ENCODE assay signal across 8 cellular contexts in genomic region chr4:6134612-6135220, GRCh38.
DNase-seq lines count a peak whose midpoint lies in the region; ATAC-seq and TF ChIP-seq lines count a peak whose summit lies in the region.

No MANE protein-coding gene starts in this region.

- no peak overlapping the region for H3K4me2 ChIP-seq in osteoblast (ENCODE audit: insufficient read depth, low read length)

- H3K36me3 ChIP-seq in osteoblast (ENCODE audit: insufficient read depth, low read length), result no peaks in the 10 kb centered on the region

- no peaks in the 10 kb centered on the region for H3K27me3 ChIP-seq in osteoblast (ENCODE audit: insufficient read depth, low read length)

- H3K4me3 Mint-ChIP-seq in natural killer cell, result no peak overlapping the region

- no peaks in the 10 kb centered on the region for H3K27me3 Mint-ChIP-seq in natural killer cell (ENCODE audit: low read depth in 2 of 2)

- H3K9me3 Mint-ChIP-seq in natural killer cell, result no peaks in the 10 kb centered on the region

- peak; percentile 96 for ATAC-seq in GM19025 (IDR thresholded peaks at IDR 0.05; ENCODE audit: low read depth, unreplicated experiment)
- peak; percentile 59 for ATAC-seq in HG03354 (IDR thresholded peaks at IDR 0.05; ENCODE audit: poor library complexity, severe bottlenecking, unreplicated experiment)
- ATAC-seq in activated CD4-positive, CD25-positive, alpha-beta regulatory T cell treated with anti-CD3 and anti-CD28 coated beads, Interleukin-2, amount 50 U/mL, for 24 hours, result peak; percentile 88 to 95
- peak; percentile 88 to 99 (median 91) for ATAC-seq in natural killer cell
- ATAC-seq in GM18517 (IDR thresholded peaks at IDR 0.05; ENCODE audit: unreplicated experiment), result no peak

- intact Hi-C loops in natural killer cell (cut with micrococcal nuclease), result loop anchor here (5.0 kb wide), 1 partner anchor 118 kb away; no protein-coding TSS in a partner anchor

- H3K4me1 Mint-ChIP-seq in natural killer cell, result peaks cover 0 to 22% of the 10 kb centered on the region in 2 donors

- H3K36me3 Mint-ChIP-seq in natural killer cell, result no peaks in the 10 kb centered on the region

- no peaks in the 10 kb centered on the region for H4K20me1 ChIP-seq in osteoblast (ENCODE audit: insufficient read depth, low read length)

- H3K4me3 ChIP-seq in osteoblast (ENCODE audit: insufficient read depth, low read length), result no peak overlapping the region

- no peaks in the 10 kb centered on the region for H3K4me1 ChIP-seq in osteoblast (ENCODE audit: insufficient read depth, low read length)

- DNase-seq in A172 (ENCODE audit: low spot score) (peak; percentile 13), natural killer cell (peak; percentile 28), osteoblast (ENCODE audit: insufficient read length, low spot score, missing footprints) (no peak)
- no peak for DNase-seq in effector CD8-positive, alpha-beta T cell (lab: John Stamatoyannopoulos, UW)

- H3K79me2 ChIP-seq in osteoblast (ENCODE audit: insufficient read depth, low read length), result no peaks in the 10 kb centered on the region

- H2AFZ ChIP-seq in osteoblast (ENCODE audit: low read length), result no peak overlapping the region

- TF ChIP-seq CTCF in natural killer cell (IDR thresholded peaks at IDR 0.05) (peak; percentile 18), osteoblast (IDR thresholded peaks at IDR 0.05; ENCODE audit: extremely low read depth, low read depth, low read length) (no peak)

- no peak overlapping the region for H3K27ac ChIP-seq in osteoblast (ENCODE audit: low read depth, low read length)

- H3K27ac Mint-ChIP-seq in natural killer cell, result peak overlapping the region in 1 of 2 donors; percentile 80

- H3K9me3 ChIP-seq in osteoblast (ENCODE audit: low read depth, low read length), result no peaks in the 10 kb centered on the region

Comparison
In these comparisons a context has a peak if more than half of its experiments do, and no peak if none do; other contexts are left out.
1. DNase-seq: peak in A172 (single experiment) and natural killer cell (single experiment); none in osteoblast (single experiment) and effector CD8-positive, alpha-beta T cell (single experiment).